Comparison of ENCODE assay signal across 13 cellular contexts in genomic region chr13:44244288-44244687, GRCh38.
DNase-seq lines count a peak whose midpoint lies in the region; ATAC-seq and TF ChIP-seq lines count a peak whose summit lies in the region.
"Had no signal": no experiment of that assay in that cellular context is flagged by ENCODE, and none has a peak within 500 bp of the region (broad histone marks: within the 10 kb centered on the region; RNA-seq: fewer than 3 reads in every experiment).

No MANE protein-coding gene starts in this region.

- peaks cover 25% of the 10 kb centered on the region for H3K4me1 ChIP-seq in thymus (ENCODE audit: control insufficient read depth, insufficient read depth, low read length)

- DNase-seq in HT-29 (ENCODE audit: low spot score) (peak; percentile 35), astrocyte of the cerebellum (ENCODE audit: low read depth) (peak; percentile 76), foreskin melanocyte (peak; percentile 87), SIG-M5 treated with dmso at 0.1 percent for 504 hours (lab: John Stamatoyannopoulos, UW; ENCODE audit: unreplicated experiment) (no peak), glutamatergic neuron (no peak)
- DNase-seq: activated effector memory CD4-positive, alpha-beta T cell treated with Interleukin-2 at 50 U/mL for 16 hours; NCI-H1092 treated with DMSO at 0.1 percent for 48 hours; NCI-H510A had no signal

- H3K27ac Mint-ChIP-seq in glutamatergic neuron (ENCODE audit: unreplicated experiment): no peak overlapping the region
- H3K27ac Mint-ChIP-seq: nephron had no signal

- H3K27me3 ChIP-seq in thymus (ENCODE audit: control insufficient read depth, insufficient read depth): no peaks in the 10 kb centered on the region
- H3K27me3 ChIP-seq: suprapubic skin had no signal

- H3K4me1 Mint-ChIP-seq in glutamatergic neuron (ENCODE audit: low read depth, unreplicated experiment): peaks cover 7% of the 10 kb centered on the region

- in situ Hi-C loops in astrocyte of the cerebellum (cut with HindIII; ENCODE audit: low sequenced_read_pairs): no loop called here

- H3K9me3 Mint-ChIP-seq in glutamatergic neuron (ENCODE audit: unreplicated experiment): peaks cover 5% of the 10 kb centered on the region
- H3K9me3 Mint-ChIP-seq: nephron had no signal

- H3K36me3 ChIP-seq in thymus (ENCODE audit: control insufficient read depth, insufficient read depth): no peaks in the 10 kb centered on the region
- H3K36me3 ChIP-seq: suprapubic skin had no signal

- no peaks in the 10 kb centered on the region for H3K36me3 Mint-ChIP-seq in glutamatergic neuron (ENCODE audit: unreplicated experiment)

- peaks cover 3% of the 10 kb centered on the region for H3K27me3 Mint-ChIP-seq in glutamatergic neuron (ENCODE audit: unreplicated experiment)

- no peak overlapping the region for H3K4me3 ChIP-seq in astrocyte of the cerebellum (ENCODE audit: low read depth, low read length)
- no peak overlapping the region for H3K4me3 ChIP-seq in thymus (ENCODE audit: low read length)
- H3K4me3 ChIP-seq: PC-9, suprapubic skin had no signal

- TF ChIP-seq CTCF in astrocyte of the cerebellum (IDR thresholded peaks at IDR 0.05; ENCODE audit: low read depth, low read length, missing control alignments) (no peak), glutamatergic neuron (IDR thresholded peaks at IDR 0.05; ENCODE audit: partially characterized antibody, unreplicated experiment) (no peak)

- no peaks in the 10 kb centered on the region for H3K9me3 ChIP-seq in thymus (ENCODE audit: control insufficient read depth)
- H3K9me3 ChIP-seq: suprapubic skin had no signal

- 81% methylated on average over 6 of the region's 6 CpGs for WGBS in thymus

- H3K27ac ChIP-seq in thymus (ENCODE audit: low read depth): peak overlapping the region; percentile 46
- H3K27ac ChIP-seq: suprapubic skin had no signal

- no peak for ATAC-seq in HG02623 (IDR thresholded peaks at IDR 0.05; ENCODE audit: unreplicated experiment)

- no peak overlapping the region for H3K4me3 Mint-ChIP-seq in glutamatergic neuron (ENCODE audit: unreplicated experiment)
- H3K4me3 Mint-ChIP-seq: nephron had no signal

Comparison
In these comparisons a context has a peak if more than half of its experiments do, and no peak if none do; other contexts are left out.
1. DNase-seq: peak in HT-29 (single experiment), astrocyte of the cerebellum (single experiment) and foreskin melanocyte (single experiment); none in SIG-M5 treated with dmso at 0.1 percent for 504 hours (single experiment) and glutamatergic neuron (single experiment).